ENCODE assay signal across 20 cellular contexts in genomic region chr5:73304381-73304780, GRCh38.
"Had no signal": no experiment of that assay in that cellular context is flagged by ENCODE, and none has a peak within 500 bp of the region (broad histone marks: within the 10 kb centered on the region; RNA-seq: fewer than 3 reads in every experiment).

No MANE protein-coding gene starts in this region.

- H3K27ac ChIP-seq: epithelial cell of prostate, gastroesophageal sphincter, hepatocyte, left ventricle myocardium inferior, neural progenitor cell, ovary, stomach, testis, upper lobe of right lung had no signal

- ATAC-seq: activated CD8-positive, alpha-beta T cell treated with anti-CD3 and anti-CD28 coated beads, Interleukin-2, amount 10 ng/mL, durations not matched to agents 7 days and 5 days; activated naive CD4-positive, alpha-beta T cell treated with anti-CD3 and anti-CD28 coated beads, Interleukin-2, amount 50 U/mL, for 72 hours; effector memory CD8-positive, alpha-beta T cell; gastroesophageal sphincter; T-helper 17 cell had no signal

- H3K4me1 ChIP-seq: testis, upper lobe of right lung had no signal

- H3K4me3 ChIP-seq: hepatocyte, left ventricle myocardium inferior, ovary, upper lobe of right lung had no signal

- H2AFZ ChIP-seq: hepatocyte had no signal

- DNase-seq: activated CD4-positive, alpha-beta T cell treated with anti-CD3 and anti-CD28 coated beads for 48 hours; activated CD8-positive, alpha-beta memory T cell treated with anti-CD3 and anti-CD28 coated beads, Interleukin-2, amount 50 U/mL, for 4 hours; activated CD8-positive, alpha-beta T cell treated with anti-CD3 and anti-CD28 coated beads, Interleukin-2, amount 10 ng/mL, durations not matched to agents 7 days and 5 days; activated gamma-delta T cell; activated T-cell treated with anti-CD3 and anti-CD28 coated beads, Interleukin-2, amount 50 U/mL, for 48 hours; effector memory CD8-positive, alpha-beta T cell; left ventricle myocardium inferior; naive B cell; ovary; stimulated activated CD4-positive, alpha-beta T cell treated with anti-CD3 and anti-CD28 coated beads, Interleukin-12 subunit alpha, Interleukin-12 subunit beta, amount 100 ng/mL, for 4 hours; stimulated activated CD4-positive, alpha-beta T cell treated with anti-CD3 and anti-CD28 coated beads, Interleukin-2, amount 100 ng/mL, for 24 hours; stomach; T-helper 17 cell; upper lobe of right lung had no signal

- H3K36me3 ChIP-seq: gastroesophageal sphincter, left ventricle myocardium inferior, neural progenitor cell, ovary, stomach, upper lobe of right lung had no signal

- H3K9me3 ChIP-seq: gastroesophageal sphincter, left ventricle myocardium inferior, testis, upper lobe of right lung had no signal

- H3K79me2 ChIP-seq: hepatocyte had no signal

- H3K9ac ChIP-seq: neural progenitor cell had no signal
